20 cellular contexts compared by ENCODE assay signal in genomic region chr6:39018103-39018502, GRCh38. TPM values are rescaled to one million over a fixed set of nuclear protein-coding genes. Genes with fewer than 3 reads are reported as not detected.
DNase-seq lines count a peak whose midpoint lies in the region; ATAC-seq and TF ChIP-seq lines count a peak whose summit lies in the region.
"Had no signal": no experiment of that assay in that cellular context is flagged by ENCODE, and none has a peak within 500 bp of the region (broad histone marks: within the 10 kb centered on the region; RNA-seq: fewer than 3 reads in every experiment).

No MANE protein-coding gene starts in this region.

- ATAC-seq in body of pancreas, result peak; percentile 76
- ATAC-seq in left lung, result peak; percentile 79
- ATAC-seq: GM23338, HCT116, Panc1 had no signal

- H3K4me1 ChIP-seq in body of pancreas (no peaks in the 10 kb centered on the region), left lung (no peaks in the 10 kb centered on the region)
- no peaks in the 10 kb centered on the region for H3K4me1 ChIP-seq in effector memory CD4-positive, alpha-beta T cell (ENCODE audit: control insufficient read depth, insufficient read depth, low read length, poor library complexity, severe bottlenecking)
- H3K4me1 ChIP-seq: Caco-2 had no signal

- no peaks in the 10 kb centered on the region for H3K36me3 ChIP-seq in body of pancreas (replicated peaks in 1 of 2; ENCODE audit: insufficient read depth in 1 of 2, low read depth in 2 of 2)
- H3K36me3 ChIP-seq in left lung, result no peaks in the 10 kb centered on the region
- H3K36me3 ChIP-seq in effector memory CD4-positive, alpha-beta T cell (ENCODE audit: control insufficient read depth, insufficient read depth, low read length), result no peaks in the 10 kb centered on the region
- H3K36me3 ChIP-seq in H7 (replicated peaks; ENCODE audit: control insufficient read depth, insufficient read depth, low read length), result no peaks in the 10 kb centered on the region

- TF ChIP-seq CTCF in LNCaP clone FGC (IDR thresholded peaks at IDR 0.05; ENCODE audit: control insufficient read depth, extremely low read depth, insufficient read depth) (no peak), body of pancreas (IDR thresholded peaks at IDR 0.05) (no peak), left lung (IDR thresholded peaks at IDR 0.05) (no peak)

- intact Hi-C loops in body of pancreas (cut with DNase I) (no loop called here), left lung (cut with DNase I) (no loop called here)

- peak; percentile 37 for DNase-seq in NCI-H748 (lab: John Stamatoyannopoulos, UW; ENCODE audit: unreplicated experiment)
- no peak for DNase-seq in NCI-H748 treated with DMSO at 0.1 percent for 48 hours (lab: John Stamatoyannopoulos, UW)
- peak; percentile 60 for DNase-seq in LNCaP clone FGC (ENCODE audit: low read depth)
- DNase-seq in body of pancreas, result peak; percentile 19 to 58 (median 32)
- no peak for DNase-seq in left lung
- no peak for DNase-seq in activated effector memory CD4-positive, alpha-beta T cell treated with anti-CD3 and anti-CD28 coated beads, Interleukin-2, amount 50 U/mL, for 16 hours
- DNase-seq in effector memory CD4-positive, alpha-beta T cell, result no peak
- no peak for DNase-seq in H7
- DNase-seq: Caco-2; CD4-positive, alpha-beta T cell; NCI-H1417 treated with DMSO at 0.1 percent for 48 hours; NCI-H2081; NCI-H226; NCI-H524 treated with DMSO at 0.1 percent for 48 hours had no signal

- no peaks in the 10 kb centered on the region for H3K27me3 ChIP-seq in body of pancreas
- H3K27me3 ChIP-seq in left lung, result no peaks in the 10 kb centered on the region
- no peaks in the 10 kb centered on the region for H3K27me3 ChIP-seq in effector memory CD4-positive, alpha-beta T cell (replicated peaks; ENCODE audit: control insufficient read depth, insufficient read depth, low read length, poor library complexity, severe bottlenecking)
- H3K27me3 ChIP-seq in H7 (ENCODE audit: control insufficient read depth, insufficient read depth, low read length), result no peaks in the 10 kb centered on the region; the same call in 1 of the 2 replicates

- H3K4me3 ChIP-seq in LNCaP clone FGC (ENCODE audit: low read depth, low read length), result no peak overlapping the region
- H3K4me3 ChIP-seq in body of pancreas, result no peak overlapping the region
- H3K4me3 ChIP-seq in left lung, result no peak overlapping the region
- no peak overlapping the region for H3K4me3 ChIP-seq in effector memory CD4-positive, alpha-beta T cell (ENCODE audit: insufficient read depth, low read depth, low read length, poor library complexity, severe bottlenecking)
- no peak overlapping the region for H3K4me3 ChIP-seq in H7 (ENCODE audit: insufficient read depth, low read depth, low read length)
- H3K4me3 ChIP-seq: GM23338 had no signal

- H3K27ac ChIP-seq in body of pancreas (no peak overlapping the region), left lung (no peak overlapping the region)
- no peak overlapping the region for H3K27ac ChIP-seq in effector memory CD4-positive, alpha-beta T cell (ENCODE audit: insufficient read depth, low read length, poor library complexity, severe bottlenecking)
- H3K27ac ChIP-seq: KMS-11 had no signal

- WGBS in body of pancreas, 2 donors, result 53 to 57% methylated on average over 5 of the region's 5 CpGs

- no peak for TF ChIP-seq POLR2A in body of pancreas (IDR thresholded peaks at IDR 0.05)

- H3K9me3 ChIP-seq in body of pancreas (no peaks in the 10 kb centered on the region), left lung (no peaks in the 10 kb centered on the region)
- H3K9me3 ChIP-seq in effector memory CD4-positive, alpha-beta T cell (ENCODE audit: control insufficient read depth, low read length), result no peaks in the 10 kb centered on the region
- H3K9me3 ChIP-seq: Caco-2 had no signal

RNA-seq across cellular contexts. Expression of gene GLP1R, which starts 30.5 kb away (rescaled TPM):
- 1 to 10 TPM; 5.7 to 6.9 TPM for total RNA-seq in body of pancreas
- under 1 TPM in 1 of 2 donors, not detected in 1; 0.26 TPM for total RNA-seq in left lung
- total RNA-seq in H7 (2014; rRNA removed; shearing (Covaris generic)), result 0.18 and 0.87 TPM in 2 replicates
- total RNA-seq: Caco-2; CD4-positive, alpha-beta T cell; MCF 10A; SK-MEL-5 had no signal

Comparison
In these comparisons a context has a peak if more than half of its experiments do, and no peak if none do; other contexts are left out.
1. DNase-seq: peak in NCI-H748 (single experiment), LNCaP clone FGC (single experiment) and body of pancreas (4 of 4); none in NCI-H748 treated with DMSO at 0.1 percent for 48 hours (single experiment), left lung (0 of 2), activated effector memory CD4-positive, alpha-beta T cell treated with anti-CD3 and anti-CD28 coated beads, Interleukin-2, amount 50 U/mL, for 16 hours (single experiment), effector memory CD4-positive, alpha-beta T cell (0 of 3) and H7 (single experiment).